ENCODE assay signal across 1 cellular context in the genomic region with DNA sequence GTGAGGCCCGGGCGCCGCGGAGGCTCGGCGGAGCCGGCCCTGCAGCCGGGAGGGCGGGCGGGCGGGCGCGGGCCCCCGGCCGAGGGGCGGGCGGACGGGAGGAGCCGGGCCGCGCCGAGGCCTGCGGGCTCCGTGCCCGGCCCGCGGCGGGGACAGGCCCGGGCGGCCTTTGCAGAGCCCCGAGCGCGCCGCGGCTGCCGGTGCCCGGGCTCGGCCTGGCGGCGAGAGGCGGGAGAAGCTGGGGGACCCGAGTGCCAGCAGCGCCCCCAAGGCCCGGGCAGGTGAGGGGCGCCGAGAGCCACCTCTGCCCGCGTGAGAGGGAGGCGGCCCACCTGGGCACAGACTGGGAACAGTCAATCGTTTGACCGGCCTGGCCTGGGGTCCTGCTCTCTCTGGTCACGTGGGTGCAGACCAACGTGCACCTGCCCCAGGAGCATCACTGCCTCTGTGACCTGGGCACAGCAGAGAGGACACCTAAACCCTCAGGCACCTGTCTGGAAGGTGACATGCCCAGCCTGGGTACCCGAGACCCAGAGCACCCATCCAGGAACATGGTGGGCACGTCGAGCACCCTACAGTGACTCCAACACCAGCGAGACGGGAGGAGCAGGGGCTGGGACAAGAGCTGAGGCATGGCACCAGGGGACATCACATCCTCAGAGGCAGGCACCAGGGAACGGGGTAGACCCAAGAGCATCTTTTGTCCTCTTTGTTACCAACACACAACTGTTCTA.
TF ChIP-seq lines count a peak whose summit lies in the region.

No MANE protein-coding gene starts in this region.

TF ChIP-seq in HEK293, 187 proteins besides CTCF, POLR2A, EP300 and RAD21 (continued from another document):
- 0 out of 2 replicates have a peak, but pooled peaks have one; percentile 25 for TF ChIP-seq ZXDB (tag by site-specific recombination; IDR thresholded peaks at IDR 0.05)
- peak; percentile 51; the same call in 1 of the 2 replicates for TF ChIP-seq ZBTB48 (tag by site-specific recombination; IDR thresholded peaks at IDR 0.05)
- TF ChIP-seq ZNF600 (tag by site-specific recombination; IDR thresholded peaks at IDR 0.05): 0 out of 2 replicates have a peak, but pooled peaks have one; percentile 37
- peak; percentile 78 for TF ChIP-seq ZNF335 (tag by site-specific recombination; conservative IDR thresholded peaks at IDR 0.05)
- TF ChIP-seq, protein P1, sequence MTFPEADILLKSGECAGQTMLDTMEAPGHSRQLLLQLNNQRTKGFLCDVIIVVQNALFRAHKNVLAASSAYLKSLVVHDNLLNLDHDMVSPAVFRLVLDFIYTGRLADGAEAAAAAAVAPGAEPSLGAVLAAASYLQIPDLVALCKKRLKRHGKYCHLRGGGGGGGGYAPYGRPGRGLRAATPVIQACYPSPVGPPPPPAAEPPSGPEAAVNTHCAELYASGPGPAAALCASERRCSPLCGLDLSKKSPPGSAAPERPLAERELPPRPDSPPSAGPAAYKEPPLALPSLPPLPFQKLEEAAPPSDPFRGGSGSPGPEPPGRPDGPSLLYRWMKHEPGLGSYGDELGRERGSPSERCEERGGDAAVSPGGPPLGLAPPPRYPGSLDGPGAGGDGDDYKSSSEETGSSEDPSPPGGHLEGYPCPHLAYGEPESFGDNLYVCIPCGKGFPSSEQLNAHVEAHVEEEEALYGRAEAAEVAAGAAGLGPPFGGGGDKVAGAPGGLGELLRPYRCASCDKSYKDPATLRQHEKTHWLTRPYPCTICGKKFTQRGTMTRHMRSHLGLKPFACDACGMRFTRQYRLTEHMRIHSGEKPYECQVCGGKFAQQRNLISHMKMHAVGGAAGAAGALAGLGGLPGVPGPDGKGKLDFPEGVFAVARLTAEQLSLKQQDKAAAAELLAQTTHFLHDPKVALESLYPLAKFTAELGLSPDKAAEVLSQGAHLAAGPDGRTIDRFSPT (tag by site-specific recombination; IDR thresholded peaks at IDR 0.05): peak; percentile 75
